Comparison of ENCODE assay signal across 11 cellular contexts in genomic region chr5:150514708-150515211, GRCh38. TPM values are rescaled to one million over a fixed set of nuclear protein-coding genes. Genes with fewer than 3 reads are reported as not detected.
DNase-seq lines count a peak whose midpoint lies in the region; ATAC-seq, FAIRE-seq and TF ChIP-seq lines count a peak whose summit lies in the region.
"Had no signal": no experiment of that assay in that cellular context is flagged by ENCODE, and none has a peak within 500 bp of the region (broad histone marks: within the 10 kb centered on the region; RNA-seq: fewer than 3 reads in every experiment).

No MANE protein-coding gene starts in this region.

- WGBS in pancreas, 2 donors: 12 to 13% methylated on average over 3 of the region's 3 CpGs
- 15 to 19% methylated on average over 3 of the region's 3 CpGs for WGBS in aorta, 2 donors

- H3K4me1 ChIP-seq in Peyer's patch (peaks cover 0 to 79% (median 18%) of the 10 kb centered on the region in 4 donors), pancreas (peaks cover 74 to 88% (median 82%) of the 10 kb centered on the region in 3 donors), aorta (ENCODE audit: control insufficient read depth in 1 of 2, insufficient read depth in 2 of 2, low read length in 2 of 2) (peaks cover 0 to 2% of the 10 kb centered on the region in 2 donors)

- no peak for TF ChIP-seq POLR2A in Peyer's patch (IDR thresholded peaks at IDR 0.05)

- no peak for TF ChIP-seq CTCF in Peyer's patch (IDR thresholded peaks at IDR 0.05)
- TF ChIP-seq CTCF in fibroblast of mammary gland (conservative IDR thresholded peaks at IDR 0.05; ENCODE audit: control insufficient read depth, insufficient read depth, low read depth, low read length): no peak
- TF ChIP-seq CTCF in pancreas (IDR thresholded peaks at IDR 0.05): no peak

- H3K27ac ChIP-seq in Peyer's patch: peak overlapping the region in 3 of 4 donors; percentile 30 to 92 (median 88)
- H3K27ac ChIP-seq in pancreas: peak overlapping the region in 2 of 4 donors; percentile 45 to 67
- peak overlapping the region in 1 of 2 donors; percentile 39 for H3K27ac ChIP-seq in aorta (ENCODE audit: low read depth in 1 of 2, low read length in 2 of 2)
- H3K27ac ChIP-seq: KMS-11 had no signal

- H3K27me3 ChIP-seq in Peyer's patch (no peaks in the 10 kb centered on the region), pancreas (no peaks in the 10 kb centered on the region), aorta (ENCODE audit: control insufficient read depth in 1 of 2, insufficient read depth in 2 of 2, low read length in 1 of 2) (no peaks in the 10 kb centered on the region)

- H3K36me3 ChIP-seq in Peyer's patch (peaks cover 0 to 8% (median 0%) of the 10 kb centered on the region in 3 donors), pancreas (no peaks in the 10 kb centered on the region), aorta (ENCODE audit: control insufficient read depth in 1 of 2, insufficient read depth in 2 of 2, low read length in 1 of 2) (no peaks in the 10 kb centered on the region)

- intact Hi-C loops in pancreas (cut with DNase I) (no loop called here), aorta (cut with DNase I) (no loop called here)

- ATAC-seq in pancreas (peak in 3 of 4 donors; percentile 21 to 24 (median 21)), aorta (ENCODE audit: low FRiP score) (no peak), GM21447 (IDR thresholded peaks at IDR 0.05; ENCODE audit: unreplicated experiment) (no peak), HG02938 (IDR thresholded peaks at IDR 0.05; ENCODE audit: unreplicated experiment) (no peak)

- no peak for FAIRE-seq in pancreas (lab: Jason Lieb, UNC)
- FAIRE-seq: kidney had no signal

- H3K9me3 ChIP-seq in Peyer's patch (no peaks in the 10 kb centered on the region), pancreas (no peaks in the 10 kb centered on the region), aorta (ENCODE audit: control insufficient read depth, low read length) (no peaks in the 10 kb centered on the region)

- H3K4me3 ChIP-seq in Peyer's patch: no peak overlapping the region
- no peak overlapping the region for H3K4me3 ChIP-seq in fibroblast of mammary gland (ENCODE audit: control insufficient read depth, low read depth, low read length)
- no peak overlapping the region for H3K4me3 ChIP-seq in pancreas
- no peak overlapping the region for H3K4me3 ChIP-seq in aorta (ENCODE audit: low read length in 2 of 2)

- peak; percentile 92 for DNase-seq in DMS53 (lab: John Stamatoyannopoulos, UW)
- DNase-seq in Peyer's patch: peak in 2 of 3 donors; percentile 72 to 74
- peak; percentile 62 for DNase-seq in fibroblast of mammary gland (ENCODE audit: low read depth)
- peak in 4 of 6 donors; percentile 57 to 74 (median 66) for DNase-seq in pancreas
- no peak for DNase-seq in aorta
- DNase-seq in SHP77 treated with DMSO at 0.1 percent for 48 hours (lab: John Stamatoyannopoulos, UW): no peak
- DNase-seq: GDM1, kidney had no signal

RNA-seq across cellular contexts. Expression of gene NDST1, which starts 6.8 kb away (rescaled TPM):
- total RNA-seq in Peyer's patch (100 to 1,000 TPM in 2 of 4 donors, 10 to 100 TPM in 2; 80.9 to 168 (median 118) TPM), pancreas (10 to 100 TPM; 35.5 to 57.2 (median 41.0) TPM), aorta (100 to 1,000 TPM in 1 of 2 donors, 10 to 100 TPM in 1; 74.0 to 116 TPM)
- polyA plus RNA-seq in pancreas (10 to 100 TPM in 1 of 2 donors, 1 to 10 TPM in 1; 9.9 to 20.2 TPM), aorta (10 to 100 TPM; 10.4 to 12.1 TPM)

Comparison
In these comparisons a context has a peak if more than half of its experiments do, and no peak if none do; other contexts are left out.
1. DNase-seq: peak in DMS53 (single experiment), Peyer's patch (2 of 3), fibroblast of mammary gland (single experiment) and pancreas (4 of 6); none in aorta (0 of 2) and SHP77 treated with DMSO at 0.1 percent for 48 hours (single experiment).
2. ATAC-seq: peak in pancreas (3 of 4); none in aorta (single experiment), GM21447 (single experiment) and HG02938 (single experiment).